ENCODE assay signal across 23 cellular contexts in the genomic region with DNA sequence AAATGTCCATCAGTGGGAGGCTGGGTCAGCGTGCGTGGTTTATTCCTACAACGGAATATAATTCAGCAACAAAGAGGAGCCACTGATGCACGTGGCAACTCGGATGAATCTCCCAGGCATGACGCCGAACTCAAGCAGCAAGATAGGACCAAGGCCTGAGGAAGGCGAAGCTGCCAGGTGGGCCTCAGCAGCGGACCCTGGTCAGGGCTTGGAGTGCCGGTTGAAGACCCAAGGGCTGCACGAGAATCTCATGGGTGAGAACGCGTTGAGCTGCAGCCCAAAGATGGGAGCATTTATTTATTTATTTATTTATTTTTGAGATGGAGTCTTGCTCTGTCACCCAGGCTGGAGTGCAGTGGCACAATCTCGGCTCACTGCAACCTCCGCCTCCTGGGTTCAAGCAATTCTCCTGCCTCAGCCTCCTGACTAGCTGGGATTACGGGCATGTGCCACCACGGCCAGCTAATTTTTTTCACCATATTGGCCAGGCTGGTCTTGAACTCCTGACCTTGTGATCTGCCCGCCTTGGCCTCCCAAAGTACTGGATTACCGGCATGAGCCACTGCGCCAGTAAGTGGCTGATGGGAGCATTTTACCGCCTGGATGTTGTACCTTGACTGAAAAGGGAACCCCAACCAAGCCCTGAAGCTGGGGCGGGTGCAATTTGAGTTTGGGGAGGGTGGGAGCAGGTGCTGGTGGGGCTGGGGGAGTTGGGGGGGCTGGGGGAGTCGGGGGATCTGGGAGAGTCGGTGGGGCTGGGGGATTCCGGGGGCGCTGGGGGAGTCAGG.
"Had no signal": no experiment of that assay in that cellular context is flagged by ENCODE, and none has a peak within 500 bp of the region (broad histone marks: within the 10 kb centered on the region; RNA-seq: fewer than 3 reads in every experiment).

No MANE protein-coding gene starts in this region.

- H3K4me2 ChIP-seq: KMS-11, PC-9 had no signal

- DNase-seq: IMR-90, Kasumi-1, MV-4-11, NCI-H1092, NCI-H1436, NCI-H187, NCI-H2029, NCI-H2081 treated with DMSO at 0.1 percent for 48 hours, NCI-H2171, NCI-H226, NCI-H446, NCI-H510A, NCI-H524 treated with DMSO at 0.1 percent for 48 hours, NCI-H69, NCI-H774, PC-9, Peyer's patch, SHP77 treated with DMSO at 0.1 percent for 48 hours had no signal

- H3K4me3 ChIP-seq: PC-9, Peyer's patch, SJCRH30, SK-N-MC had no signal

- H3K27me3 ChIP-seq: Peyer's patch, SJCRH30 had no signal

- ATAC-seq: HepG2, Right ventricle myocardium inferior had no signal

- H3K9ac ChIP-seq: KMS-11 had no signal

- H3K36me3 ChIP-seq: Peyer's patch, SJCRH30 had no signal

- H3K9me3 ChIP-seq: Peyer's patch had no signal

- H2AFZ ChIP-seq: PC-9 had no signal

- FAIRE-seq: HepG2 had no signal

- H3K27ac ChIP-seq: KMS-11, PC-9, Peyer's patch, SJCRH30, SK-N-MC had no signal
